In genomic region chr1:98130406-98130805, GRCh38 we compare ENCODE assay signal across 20 cellular contexts.
"Had no signal": no experiment of that assay in that cellular context is flagged by ENCODE, and none has a peak within 500 bp of the region (broad histone marks: within the 10 kb centered on the region; RNA-seq: fewer than 3 reads in every experiment).

No MANE protein-coding gene starts in this region.

- H3K4me3 ChIP-seq: colonic mucosa, esophagus squamous epithelium, lower lobe of right lung, pancreas, right lobe of liver, thoracic aorta, tibial nerve, upper lobe of left lung had no signal

- DNase-seq: colonic mucosa; effector CD8-positive, alpha-beta T cell; endodermal cell; esophagus squamous epithelium; foreskin melanocyte; hypothalamus; immature natural killer cell; left ventricle myocardium superior; lower lobe of right lung; natural killer cell; pancreas; retina; right lobe of liver; small intestine; stimulated activated CD4-positive, alpha-beta T cell treated with anti-CD3 and anti-CD28 coated beads, Interleukin-15, amount 100 ng/mL, for 24 hours; stimulated activated CD4-positive, alpha-beta T cell treated with anti-CD3 and anti-CD28 coated beads, Interleukin-2, amount 100 ng/mL, for 48 hours; stimulated activated naive B cell treated with anti-CD40 and anti-IgM and Interleukin-4, amounts not matched to agents 10 μg/mL and 1 μg/mL and 100 μg/mL, for 72 hours; upper lobe of left lung had no signal
